Comparison of ENCODE assay signal across 15 cellular contexts in the genomic region with DNA sequence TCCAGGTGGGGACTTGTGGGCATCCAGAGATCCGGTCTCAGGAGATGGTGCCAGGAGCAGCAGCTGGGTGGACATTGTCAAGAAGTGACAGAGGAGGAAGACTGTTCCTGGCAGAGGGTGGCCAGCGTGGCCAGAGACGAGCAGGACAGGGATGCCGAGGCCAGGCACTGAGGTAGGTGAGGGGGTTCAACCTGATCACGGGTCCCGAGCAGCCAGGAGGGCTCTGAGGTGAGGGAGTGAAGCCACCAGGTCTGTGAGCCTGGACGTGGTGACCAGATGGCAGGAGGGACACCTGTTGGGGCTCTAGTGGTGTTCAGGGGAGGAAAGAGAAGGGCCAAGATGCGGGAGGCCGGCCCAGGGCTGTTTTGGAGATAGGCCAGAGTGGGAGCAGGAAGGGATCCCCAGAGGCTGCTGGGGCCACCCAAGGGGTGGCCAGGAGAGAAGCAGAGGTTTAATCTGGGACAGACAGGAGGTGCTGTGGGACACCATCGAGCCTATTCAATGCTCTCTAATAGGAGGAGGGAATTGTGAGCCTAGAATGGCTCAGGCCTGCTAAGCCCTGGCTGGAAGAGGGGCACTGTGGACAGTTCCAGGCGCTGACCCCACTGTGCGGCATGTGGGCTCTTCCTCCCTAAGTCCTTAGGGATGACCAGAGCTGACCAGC. TPM values are rescaled to one million over a fixed set of nuclear protein-coding genes. Genes with fewer than 3 reads are reported as not detected.
DNase-seq lines count a peak whose midpoint lies in the region; ATAC-seq and TF ChIP-seq lines count a peak whose summit lies in the region.
"Had no signal": no experiment of that assay in that cellular context is flagged by ENCODE, and none has a peak within 500 bp of the region (broad histone marks: within the 10 kb centered on the region; RNA-seq: fewer than 3 reads in every experiment).

No MANE protein-coding gene starts in this region.

- no peak for DNase-seq in activated T-helper 1 cell treated with anti-CD3 and anti-CD28 coated beads, Interleukin-12 subunit alpha, Interleukin-12 subunit beta, Interleukin-2, Interleukin-4 antibody, amounts not matched to agents 30 ng/mL and 10 ng/mL and 1 ng/mL, durations not matched to agents 14 hours and 24 hours and 36 hours (ENCODE audit: low spot score)
- no peak for DNase-seq in foreskin keratinocyte
- no peak for DNase-seq in sigmoid colon
- no peak for DNase-seq in dedifferentiated amniotic fluid mesenchymal stem cell (ENCODE audit: extremely low spot score)
- DNase-seq in DMS79 (lab: John Stamatoyannopoulos, UW) = no peak
- no peak for DNase-seq in lower leg skin (ENCODE audit: low spot score in 2 of 2)
- DNase-seq: activated CD4-positive, alpha-beta T cell treated with anti-CD3 and anti-CD28 coated beads, Interleukin-2, amount 50 U/mL, for 1 hour; DND-41; naive thymus-derived CD8-positive, alpha-beta T cell; NCI-H446 had no signal

- H3K36me3 ChIP-seq in ACC112 (ENCODE audit: insufficient read depth, low read length) (no peaks in the 10 kb centered on the region), sigmoid colon (peaks cover 0 to 20% (median 9%) of the 10 kb centered on the region in 4 donors)

- no peak for TF ChIP-seq POLR2A in sigmoid colon (IDR thresholded peaks at IDR 0.05)
- TF ChIP-seq POLR2A in lower leg skin (IDR thresholded peaks at IDR 0.05) = no peak

- peaks cover under 1% of the 10 kb centered on the region for H3K79me2 ChIP-seq in ACC112 (ENCODE audit: control insufficient read depth, insufficient read depth, low read length, unreplicated experiment)

- ATAC-seq in foreskin keratinocyte = no peak
- no peak for ATAC-seq in HG02610 (IDR thresholded peaks at IDR 0.05; ENCODE audit: unreplicated experiment)
- ATAC-seq: GM12878; naive thymus-derived CD8-positive, alpha-beta T cell; Panc1 had no signal

- H3K4me3 ChIP-seq in ACC112 (ENCODE audit: low read depth, low read length) (no peak overlapping the region), sigmoid colon (no peak overlapping the region), lower leg skin (ENCODE audit: low read depth, poor library complexity, severe bottlenecking) (no peak overlapping the region)
- H3K4me3 ChIP-seq: GM12878 had no signal

- TF ChIP-seq CTCF in foreskin keratinocyte (conservative IDR thresholded peaks at IDR 0.05) (no peak), sigmoid colon (IDR thresholded peaks at IDR 0.05) (no peak), lower leg skin (IDR thresholded peaks at IDR 0.05) (no peak)

- no peaks in the 10 kb centered on the region for H3K27me3 ChIP-seq in ACC112 (ENCODE audit: insufficient read depth, low read length)
- H3K27me3 ChIP-seq in foreskin keratinocyte = no peaks in the 10 kb centered on the region
- no peaks in the 10 kb centered on the region for H3K27me3 ChIP-seq in sigmoid colon

- peaks cover 7% of the 10 kb centered on the region for H3K36me3 Mint-ChIP-seq in activated T-helper 1 cell treated with anti-CD3 and anti-CD28 coated beads, Interleukin-12 subunit alpha, Interleukin-12 subunit beta, Interleukin-2, Interleukin-4 antibody, amounts not matched to agents 30 ng/mL and 10 ng/mL and 1 ng/mL, durations not matched to agents 14 hours and 24 hours and 36 hours (ENCODE audit: low read depth)

- peaks cover 24% of the 10 kb centered on the region for H3K4me1 Mint-ChIP-seq in activated T-helper 1 cell treated with anti-CD3 and anti-CD28 coated beads, Interleukin-12 subunit alpha, Interleukin-12 subunit beta, Interleukin-2, Interleukin-4 antibody, amounts not matched to agents 30 ng/mL and 10 ng/mL and 1 ng/mL, durations not matched to agents 14 hours and 24 hours and 36 hours (ENCODE audit: low read depth)

- H3K9me3 Mint-ChIP-seq in activated T-helper 1 cell treated with anti-CD3 and anti-CD28 coated beads, Interleukin-12 subunit alpha, Interleukin-12 subunit beta, Interleukin-2, Interleukin-4 antibody, amounts not matched to agents 30 ng/mL and 10 ng/mL and 1 ng/mL, durations not matched to agents 14 hours and 24 hours and 36 hours = no peaks in the 10 kb centered on the region
- H3K9me3 Mint-ChIP-seq: naive thymus-derived CD8-positive, alpha-beta T cell; T-helper 1 cell treated with Interleukin-12 subunit alpha and Interleukin-12 subunit beta and Interleukin-4 antibody, amounts not matched to agents 30 μg/mL and 1 μg/mL, for 36 hours had no signal

- WGBS in sigmoid colon, 2 donors = 89 to 91% methylated on average over 12 of the region's 12 CpGs
- 83 to 92% methylated on average over 12 of the region's 12 CpGs for WGBS in lower leg skin, 2 donors

- H3K4me3 Mint-ChIP-seq in activated T-helper 1 cell treated with anti-CD3 and anti-CD28 coated beads, Interleukin-12 subunit alpha, Interleukin-12 subunit beta, Interleukin-2, Interleukin-4 antibody, amounts not matched to agents 30 ng/mL and 10 ng/mL and 1 ng/mL, durations not matched to agents 14 hours and 24 hours and 36 hours = no peak overlapping the region
- H3K4me3 Mint-ChIP-seq: naive thymus-derived CD8-positive, alpha-beta T cell; T-helper 1 cell treated with Interleukin-12 subunit alpha and Interleukin-12 subunit beta and Interleukin-4 antibody, amounts not matched to agents 30 μg/mL and 1 μg/mL, for 36 hours had no signal

- H3K4me1 ChIP-seq in ACC112 (ENCODE audit: control insufficient read depth, insufficient read depth, low read length, unreplicated experiment) (peaks cover 29% of the 10 kb centered on the region), foreskin keratinocyte (peaks cover 17% of the 10 kb centered on the region), sigmoid colon (peaks cover 0 to 65% (median 49%) of the 10 kb centered on the region in 4 donors)

- H3K27me3 Mint-ChIP-seq in activated T-helper 1 cell treated with anti-CD3 and anti-CD28 coated beads, Interleukin-12 subunit alpha, Interleukin-12 subunit beta, Interleukin-2, Interleukin-4 antibody, amounts not matched to agents 30 ng/mL and 10 ng/mL and 1 ng/mL, durations not matched to agents 14 hours and 24 hours and 36 hours (ENCODE audit: insufficient read depth) = no peaks in the 10 kb centered on the region
- H3K27me3 Mint-ChIP-seq: naive thymus-derived CD8-positive, alpha-beta T cell had no signal

- H3K9me3 ChIP-seq in sigmoid colon = no peaks in the 10 kb centered on the region

- H3K27ac ChIP-seq in ACC112 (ENCODE audit: low read depth, low read length) (peak overlapping the region; percentile 71), foreskin keratinocyte (peak overlapping the region; percentile 86), sigmoid colon (peak overlapping the region; percentile 48 to 69 (median 68))

- intact Hi-C loops in activated T-helper 1 cell treated with anti-CD3 and anti-CD28 coated beads, Interleukin-12 subunit alpha, Interleukin-12 subunit beta, Interleukin-2, Interleukin-4 antibody, amounts not matched to agents 30 ng/mL and 10 ng/mL and 1 ng/mL, durations not matched to agents 14 hours and 24 hours and 36 hours (cut with micrococcal nuclease) = no loop called here
- intact Hi-C loops in sigmoid colon (cut with DNase I) = no loop called here
- intact Hi-C loops in lower leg skin (cut with DNase I; ENCODE audit: low total_unique reads) = no loop called here

- no peak overlapping the region for H2AFZ ChIP-seq in ACC112 (ENCODE audit: low read length, unreplicated experiment)

- no peak for TF ChIP-seq EP300 in sigmoid colon (IDR thresholded peaks at IDR 0.05)

- peak overlapping the region; percentile 26 for H3K27ac Mint-ChIP-seq in activated T-helper 1 cell treated with anti-CD3 and anti-CD28 coated beads, Interleukin-12 subunit alpha, Interleukin-12 subunit beta, Interleukin-2, Interleukin-4 antibody, amounts not matched to agents 30 ng/mL and 10 ng/mL and 1 ng/mL, durations not matched to agents 14 hours and 24 hours and 36 hours
- H3K27ac Mint-ChIP-seq: T-helper 1 cell treated with Interleukin-12 subunit alpha and Interleukin-12 subunit beta and Interleukin-4 antibody, amounts not matched to agents 30 μg/mL and 1 μg/mL, for 36 hours had no signal

RNA-seq across cellular contexts. Expression of gene PPM1F, which starts 6.3 kb away (rescaled TPM):
- total RNA-seq in activated T-helper 1 cell treated with anti-CD3 and anti-CD28 coated beads, Interleukin-12 subunit alpha, Interleukin-12 subunit beta, Interleukin-2, Interleukin-4 antibody, amounts not matched to agents 30 ng/mL and 10 ng/mL and 1 ng/mL, durations not matched to agents 14 hours and 24 hours and 36 hours = 28.5 and 28.7 TPM in 2 replicates
- total RNA-seq in foreskin keratinocyte = 33.0 and 33.9 TPM in 2 replicates
- polyA plus RNA-seq in foreskin keratinocyte = 20.7 and 21.8 TPM in 2 replicates
- total RNA-seq in sigmoid colon = 10 to 100 TPM; 20.3 to 39.2 (median 30.6) TPM
- 10 to 100 TPM in 1 of 3 donors, 1 to 10 TPM in 2; 2.5 to 12.4 (median 5.4) TPM for polyA plus RNA-seq in sigmoid colon
- total RNA-seq in lower leg skin = 10 to 100 TPM; 18.3 to 29.5 (median 25.8) TPM

RNA-seq across cellular contexts. Expression of gene TOP3B, which starts 36.2 kb away (rescaled TPM):
- total RNA-seq in activated T-helper 1 cell treated with anti-CD3 and anti-CD28 coated beads, Interleukin-12 subunit alpha, Interleukin-12 subunit beta, Interleukin-2, Interleukin-4 antibody, amounts not matched to agents 30 ng/mL and 10 ng/mL and 1 ng/mL, durations not matched to agents 14 hours and 24 hours and 36 hours = 48.4 and 51.9 TPM in 2 replicates
- 25.3 and 25.9 TPM in 2 replicates for total RNA-seq in foreskin keratinocyte
- polyA plus RNA-seq in foreskin keratinocyte = 13.9 and 14.6 TPM in 2 replicates
- 10 to 100 TPM; 12.1 to 45.1 (median 20.2) TPM for total RNA-seq in sigmoid colon
- 10 to 100 TPM in 1 of 3 donors, 1 to 10 TPM in 2; 3.5 to 18.6 (median 9.0) TPM for polyA plus RNA-seq in sigmoid colon
- total RNA-seq in lower leg skin = 10 to 100 TPM; 23.6 to 53.6 (median 29.7) TPM
